Comparison of ENCODE assay signal across 16 cellular contexts in the genomic region with DNA sequence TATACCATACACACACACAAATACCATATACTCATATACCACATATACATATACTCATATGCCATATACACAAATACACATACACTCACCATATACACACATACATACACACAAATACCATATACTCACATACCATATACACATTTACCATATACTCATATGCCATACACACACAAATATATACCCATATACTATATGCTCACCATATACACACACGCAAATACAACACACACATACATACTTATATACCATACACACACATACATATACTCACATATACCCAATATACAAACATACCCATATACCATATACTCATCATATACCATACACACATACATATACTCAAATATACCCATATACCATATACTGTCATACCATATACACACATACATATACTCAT.
DNase-seq lines count a peak whose midpoint lies in the region; ATAC-seq, FAIRE-seq and TF ChIP-seq lines count a peak whose summit lies in the region.
"Had no signal": no experiment of that assay in that cellular context is flagged by ENCODE, and none has a peak within 500 bp of the region (broad histone marks: within the 10 kb centered on the region; RNA-seq: fewer than 3 reads in every experiment).

No MANE protein-coding gene starts in this region.

- H3K4me1 Mint-ChIP-seq in nephron progenitor cell: peaks cover 32% of the 10 kb centered on the region
- peaks cover 15% of the 10 kb centered on the region for H3K4me1 Mint-ChIP-seq in activated CD8-positive, alpha-beta memory T cell treated with anti-CD3 and anti-CD28 coated beads, Interleukin-2, amount 10 ng/mL, durations not matched to agents 7 days and 5 days

- H3K9me3 ChIP-seq in breast epithelium: no peaks in the 10 kb centered on the region

- peaks cover 79% of the 10 kb centered on the region for H3K36me3 Mint-ChIP-seq in nephron progenitor cell (ENCODE audit: low read depth)
- peaks cover 33% of the 10 kb centered on the region for H3K36me3 Mint-ChIP-seq in activated CD8-positive, alpha-beta memory T cell treated with anti-CD3 and anti-CD28 coated beads, Interleukin-2, amount 10 ng/mL, durations not matched to agents 7 days and 5 days

- peak overlapping the region; percentile 62 for H3K27ac Mint-ChIP-seq in nephron progenitor cell
- no peak overlapping the region for H3K27ac Mint-ChIP-seq in activated CD8-positive, alpha-beta memory T cell treated with anti-CD3 and anti-CD28 coated beads, Interleukin-2, amount 10 ng/mL, durations not matched to agents 7 days and 5 days

- intact Hi-C loops in breast epithelium (cut with DNase I; ENCODE audit: low total_unique reads): no loop called here

- H3K36me3 ChIP-seq in breast epithelium: no peaks in the 10 kb centered on the region

- no peak overlapping the region for H3K4me3 ChIP-seq in breast epithelium

- H3K4me3 Mint-ChIP-seq in nephron progenitor cell: no peak overlapping the region
- H3K4me3 Mint-ChIP-seq in activated CD8-positive, alpha-beta memory T cell treated with anti-CD3 and anti-CD28 coated beads, Interleukin-2, amount 10 ng/mL, durations not matched to agents 7 days and 5 days: no peak overlapping the region

- TF ChIP-seq CTCF in breast epithelium (IDR thresholded peaks at IDR 0.05) (no peak), nephron progenitor cell (IDR thresholded peaks at IDR 0.05) (no peak)

- peak overlapping the region; percentile 27 to 52 for H3K27ac ChIP-seq in breast epithelium

- H3K4me1 ChIP-seq in breast epithelium: no peaks in the 10 kb centered on the region

- no peaks in the 10 kb centered on the region for H3K27me3 ChIP-seq in breast epithelium

- no peak for ATAC-seq in activated CD8-positive, alpha-beta memory T cell treated with anti-CD3 and anti-CD28 coated beads, Interleukin-2, amount 10 ng/mL, durations not matched to agents 7 days and 5 days
- no peak for ATAC-seq in HG03196 (IDR thresholded peaks at IDR 0.05; ENCODE audit: unreplicated experiment)

- peaks cover 2% of the 10 kb centered on the region for H3K27me3 Mint-ChIP-seq in nephron progenitor cell (ENCODE audit: low read depth, poor library complexity)
- no peaks in the 10 kb centered on the region for H3K27me3 Mint-ChIP-seq in activated CD8-positive, alpha-beta memory T cell treated with anti-CD3 and anti-CD28 coated beads, Interleukin-2, amount 10 ng/mL, durations not matched to agents 7 days and 5 days

- CTCF ChIA-PET in activated CD8-positive, alpha-beta memory T cell treated with anti-CD3 and anti-CD28 coated beads, Interleukin-2, amount 10 ng/mL, durations not matched to agents 7 days and 5 days (lab: Charles Lee): interaction anchor here (1.0 to 1.5 kb wide), 2 partner anchors 17 to 127 kb away, joined by 3 to 7 read pairs; no protein-coding TSS in a partner anchor

- FAIRE-seq in GM12891 (lab: Jason Lieb, UNC) (peak; percentile 41), HTR-8/SVneo (lab: Jason Lieb, UNC) (peak; percentile 91)
- FAIRE-seq: frontal cortex had no signal

- H3K9me3 Mint-ChIP-seq in nephron progenitor cell: no peaks in the 10 kb centered on the region
- H3K9me3 Mint-ChIP-seq in activated CD8-positive, alpha-beta memory T cell treated with anti-CD3 and anti-CD28 coated beads, Interleukin-2, amount 10 ng/mL, durations not matched to agents 7 days and 5 days (ENCODE audit: low read depth): no peaks in the 10 kb centered on the region

- no peak for TF ChIP-seq POLR2A in GM12891 (IDR thresholded peaks at IDR 0.05; ENCODE audit: low read depth, low read length)
- no peak for TF ChIP-seq POLR2A in breast epithelium (IDR thresholded peaks at IDR 0.05)

- no peak for DNase-seq in GM12891 (ENCODE audit: insufficient read length, low spot score)
- no peak for DNase-seq in HTR-8/SVneo (ENCODE audit: insufficient read length, low spot score)
- DNase-seq in breast epithelium (ENCODE audit: low spot score in 2 of 2): no peak
- no peak for DNase-seq in nephron progenitor cell
- no peak for DNase-seq in activated CD8-positive, alpha-beta memory T cell treated with anti-CD3 and anti-CD28 coated beads, Interleukin-2, amount 10 ng/mL, durations not matched to agents 7 days and 5 days
- DNase-seq in DMS 273 treated with DMSO at 0.1 percent for 48 hours (lab: John Stamatoyannopoulos, UW): no peak
- no peak for DNase-seq in NCI-H2029 (lab: John Stamatoyannopoulos, UW)
- DNase-seq: activated CD4-positive, CD25-positive, alpha-beta regulatory T cell treated with anti-CD3 and anti-CD28 coated beads, Interleukin-2, amount 50 U/mL, for 72 hours; activated CD8-positive, alpha-beta memory T cell treated with anti-CD3 and anti-CD28 coated beads for 24 hours; amygdala; NCI-H187 treated with DMSO at 0.1 percent for 48 hours; NCI-H524; occipital lobe; stimulated activated CD4-positive, alpha-beta T cell treated with anti-CD3 and anti-CD28 coated beads, Interleukin-4, amount 100 ng/mL, for 1 hour had no signal

TF ChIP-seq in GM12891, 5 proteins besides CTCF, POLR2A, EP300 and RAD21:
- no peak for TF ChIP-seq POU2F2 (IDR thresholded peaks at IDR 0.05; ENCODE audit: low read depth, low read length)
- TF ChIP-seq POLR2AphosphoS5 (IDR thresholded peaks at IDR 0.05; ENCODE audit: low read depth, low read length): no peak
- TF ChIP-seq SPI1 (IDR thresholded peaks at IDR 0.05; ENCODE audit: low read depth, low read length): no peak
- TF ChIP-seq PAX5 (IDR thresholded peaks at IDR 0.05; ENCODE audit: insufficient read depth, low read length, severe bottlenecking): no peak
- TF ChIP-seq TAF1 (IDR thresholded peaks at IDR 0.05; ENCODE audit: low read depth, low read length): no peak
